In the genomic region with DNA sequence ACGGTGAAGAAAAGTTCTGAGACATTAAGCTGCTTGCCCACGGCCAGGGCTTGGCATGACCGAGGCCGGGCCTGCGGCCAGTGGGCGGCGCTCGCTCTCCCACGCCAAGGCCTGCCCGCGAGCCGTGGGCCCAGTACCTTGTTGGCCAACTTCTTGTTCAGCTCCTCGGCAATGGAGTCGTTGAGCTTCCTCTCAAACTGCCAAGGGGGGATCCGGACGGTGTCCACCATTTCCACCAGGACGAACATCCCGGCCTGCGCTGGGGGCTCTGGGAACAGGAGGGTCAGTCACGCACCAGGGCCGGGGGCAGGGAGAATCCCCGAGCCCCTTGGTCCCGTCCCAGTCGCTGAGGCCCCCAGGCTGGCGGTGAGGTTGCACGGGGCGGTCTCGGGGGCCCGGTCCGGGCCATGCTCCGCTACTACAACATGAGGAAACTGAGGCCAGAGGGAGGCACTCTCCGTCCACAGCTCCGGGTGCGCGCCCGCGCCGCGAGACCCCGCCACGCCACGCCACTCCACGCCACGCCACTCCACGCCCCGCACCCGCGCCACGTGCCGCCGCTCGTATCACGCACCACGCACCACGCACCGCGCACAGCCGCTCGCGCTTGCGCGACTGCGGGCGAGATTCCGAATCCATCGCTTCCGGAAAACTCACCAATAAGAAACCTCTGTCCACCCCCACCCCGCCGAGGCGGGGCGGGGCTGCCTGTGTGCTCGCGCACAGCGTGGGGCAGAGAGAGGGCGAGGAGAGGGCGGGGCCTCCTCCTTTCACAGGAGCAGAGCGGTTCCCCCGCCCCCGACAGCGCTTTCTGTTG, we compare ENCODE assay signal across 8 cellular contexts. TPM values are rescaled to one million over a fixed set of nuclear protein-coding genes. Genes with fewer than 3 reads are reported as not detected.
DNase-seq lines count a peak whose midpoint lies in the region; ATAC-seq, FAIRE-seq and TF ChIP-seq lines count a peak whose summit lies in the region.

A gene with protein sequence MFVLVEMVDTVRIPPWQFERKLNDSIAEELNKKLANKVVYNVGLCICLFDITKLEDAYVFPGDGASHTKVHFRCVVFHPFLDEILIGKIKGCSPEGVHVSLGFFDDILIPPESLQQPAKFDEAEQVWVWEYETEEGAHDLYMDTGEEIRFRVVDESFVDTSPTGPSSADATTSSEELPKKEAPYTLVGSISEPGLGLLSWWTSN (minus strand): TSS at position 617 of the 817 bp plus-strand sequence. CDS start 369 bp downstream, at position 248.

- H3K79me2 ChIP-seq in HepG2 (ENCODE audit: insufficient read depth, low read length), result peaks cover 42% of the 10 kb centered on the region

- no peaks in the 10 kb centered on the region for H3K9me3 ChIP-seq in HepG2 (ENCODE audit: low read length)

- TF ChIP-seq POLR2A in HepG2 (IDR thresholded peaks at IDR 0.05; ENCODE audit: insufficient read depth in 1 of 2, low read depth in 2 of 2, low read length in 2 of 2), result peak in 1 of 2 experiments; percentile 58; a peak in 1 of 4 replicates

- H4K20me1 ChIP-seq in HepG2 (ENCODE audit: insufficient read depth, low read length), result no peaks in the 10 kb centered on the region; the same call in 1 of the 2 replicates

- in situ Hi-C loops in HepG2 (cut with HindIII; ENCODE audit: extremely low pct_ligation_motif_present, low pct_unique_long_range_greater_than_20kb), result no loop called here

- peak; percentile 72 for FAIRE-seq in HepG2 (lab: Jason Lieb, UNC)

- no peaks in the 10 kb centered on the region for H3K27me3 ChIP-seq in HepG2 (ENCODE audit: control insufficient read depth in 1 of 2, insufficient read depth in 2 of 2, low read length in 2 of 2)

- intact Hi-C loops in HepG2 (cut with micrococcal nuclease; ENCODE audit: unreplicated experiment), result no loop called here

- peak within 1 kb of the TSS; percentile 72 for H3K27ac ChIP-seq in HepG2 (ENCODE audit: extremely low read length, insufficient read depth, low read length)

- H3K4me3 ChIP-seq in HepG2 (replicated peaks in 1 of 3; ENCODE audit: insufficient read depth in 1 of 3, low read depth in 2 of 3, low read length in 3 of 3), result peak within 1 kb of the TSS; percentile 74 to 89 (median 85)

- TF ChIP-seq RAD21 in HepG2 (CRISPR knock-in tag; IDR thresholded peaks at IDR 0.05), result peak; percentile 46; the same call in 1 of the 2 replicates

- WGBS in HepG2 (ENCODE audit: low lambda C conversion rate), result 0% methylated on average over 10 of the region's 80 CpGs

- peak within 1 kb of the TSS; percentile 78 for H3K9ac ChIP-seq in HepG2 (ENCODE audit: insufficient read depth, low read depth, low read length)

- DNase-seq in CD1c-positive myeloid dendritic cell (ENCODE audit: extremely low spot score), result peak; percentile 99
- peak; percentile 94 for DNase-seq in NCI-H748 treated with DMSO at 0.1 percent for 48 hours (lab: John Stamatoyannopoulos, UW)
- DNase-seq in activated CD4-positive, alpha-beta T cell treated with anti-CD3 and anti-CD28 coated beads, Interleukin-2, amount 50 U/mL, for 24 hours (ENCODE audit: low read depth in 1 of 2, low spot score in 1 of 2), result peak; percentile 89 to 92
- DNase-seq in dermis blood vessel endothelial cell, result peak; percentile 98
- peak; percentile 95 for DNase-seq in HepG2 (ENCODE audit: low spot score)
- peak; percentile 98 for DNase-seq in stimulated activated CD4-positive, alpha-beta T cell treated with anti-CD3 and anti-CD28 coated beads, Interleukin-4, amount 100 ng/mL, for 1 hour

- peak in 1 of 2 experiments; percentile 48; a peak in 1 of 4 replicates for TF ChIP-seq EP300 in HepG2 (IDR thresholded peaks at IDR 0.05; ENCODE audit: low read depth in 2 of 2, low read length in 2 of 2)
- TF ChIP-seq EP300 in HepG2 (CRISPR knock-in tag; IDR thresholded peaks at IDR 0.05; ENCODE audit: borderline replicate concordance), result no peak

- H2AFZ ChIP-seq in HepG2 (ENCODE audit: low read length), result no peak within 1 kb of the TSS

- TSS peak; percentile 57 for BruUV-seq in HepG2 (replicated peaks; lab: Mats Ljungman, UMichigan)

- H3K36me3 ChIP-seq in HepG2 (replicated peaks in 1 of 2; ENCODE audit: control insufficient read depth in 1 of 2, insufficient read depth in 2 of 2, low read length in 2 of 2), result peaks cover 5 to 12% of the 10 kb centered on the region in 2 experiments; a peak in 2 of 5 replicates

- POLR2A ChIA-PET in HepG2 (lab: Yijun Ruan, JAX), result interaction anchor here (0.7 to 1.4 kb wide), 8 partner anchors 8 to 163 kb away, joined by 3 to 11 read pairs (median 5); a partner anchor contains a TSS

- peaks cover 78% of the 10 kb centered on the region for H3K4me1 ChIP-seq in HepG2 (ENCODE audit: insufficient read depth, low read length)

- ATAC-seq in GM19372 (IDR thresholded peaks at IDR 0.05; ENCODE audit: low read depth, unreplicated experiment), result peak; percentile 91
- ATAC-seq in HG03558 (IDR thresholded peaks at IDR 0.05; ENCODE audit: extremely low read depth, unreplicated experiment), result peak; percentile 76
- peak; percentile 83 for ATAC-seq in HepG2

- CTCF ChIA-PET in HepG2 (lab: Yijun Ruan, JAX; ENCODE audit: low intra/inter-chr PET ratio, low total read pairs), result interaction anchor here (1.1 to 2.4 kb wide), 3 partner anchors 17 to 53 kb away, joined by 4 to 21 read pairs (median 6); a partner anchor contains a TSS

- peak; percentile 93 for TF ChIP-seq CTCF in HepG2 (CRISPR knock-in tag; IDR thresholded peaks at IDR 0.05)

- peak within 1 kb of the TSS; percentile 78 for H3K4me2 ChIP-seq in HepG2 (ENCODE audit: low read depth, low read length)

TF ChIP-seq in HepG2, 621 proteins besides CTCF, POLR2A, EP300 and RAD21 (continues in another document):
- TF ChIP-seq ISL2 (CRISPR knock-in tag; IDR thresholded peaks at IDR 0.05) (peak; percentile 13; the same call in 1 of the 2 replicates), ZNF264 (CRISPR knock-in tag; IDR thresholded peaks at IDR 0.05) (no peak), ZNF7 (CRISPR knock-in tag; IDR thresholded peaks at IDR 0.05) (no peak), ZNF598 (CRISPR knock-in tag; IDR thresholded peaks at IDR 0.05; ENCODE audit: borderline replicate concordance) (peak; percentile 29; the same call in 1 of the 2 replicates), DMAP1 (CRISPR knock-in tag; IDR thresholded peaks at IDR 0.05) (no peak; the same call in 1 of the 2 replicates), SOX13 (IDR thresholded peaks at IDR 0.05) (no peak), SOX13 (CRISPR knock-in tag; conservative IDR thresholded peaks at IDR 0.05 in 1 of 2, IDR thresholded peaks at IDR 0.05 in 1 of 2) (no peak), HOXA7 (CRISPR knock-in tag; IDR thresholded peaks at IDR 0.05) (no peak), NFE2 (CRISPR knock-in tag; IDR thresholded peaks at IDR 0.05) (no peak)
- TF ChIP-seq, protein P1, sequence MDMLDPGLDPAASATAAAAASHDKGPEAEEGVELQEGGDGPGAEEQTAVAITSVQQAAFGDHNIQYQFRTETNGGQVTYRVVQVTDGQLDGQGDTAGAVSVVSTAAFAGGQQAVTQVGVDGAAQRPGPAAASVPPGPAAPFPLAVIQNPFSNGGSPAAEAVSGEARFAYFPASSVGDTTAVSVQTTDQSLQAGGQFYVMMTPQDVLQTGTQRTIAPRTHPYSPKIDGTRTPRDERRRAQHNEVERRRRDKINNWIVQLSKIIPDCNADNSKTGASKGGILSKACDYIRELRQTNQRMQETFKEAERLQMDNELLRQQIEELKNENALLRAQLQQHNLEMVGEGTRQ (IDR thresholded peaks at IDR 0.05; ENCODE audit: low read depth, low read length), result no peak
- TF ChIP-seq, protein P1 (CRISPR knock-in tag; IDR thresholded peaks at IDR 0.05; ENCODE audit: borderline replicate concordance), result no peak

RNA-seq across cellular contexts. Expression of the gene that starts here (rescaled TPM):
- 11.7 and 20.3 TPM in 2 replicates for total RNA-seq in dermis blood vessel endothelial cell
- 28.6 and 30.3 TPM in 2 replicates for total RNA-seq in HepG2 (2016; rRNA removed; fragmentation: Illumina TruSeq; extraction: Trizol)
- 13.1 and 13.9 TPM in 2 replicates for total RNA-seq in HepG2 (2016; cell fraction: cytosol; rRNA removed; fragmentation: Illumina TruSeq; extraction: Trizol; ENCODE audit: low read depth)
- total RNA-seq in HepG2 (2016; cell fraction: insoluble cytoplasmic fraction; rRNA removed; fragmentation: Illumina TruSeq; extraction: Trizol), result 27.8 and 29.2 TPM in 2 replicates
- 33.4 and 34.4 TPM in 2 replicates for total RNA-seq in HepG2 (2016; cell fraction: membrane; rRNA removed; fragmentation: Illumina TruSeq; extraction: Trizol)
- total RNA-seq in HepG2 (2016; cell fraction: nucleus; rRNA removed; fragmentation: Illumina TruSeq; extraction: Trizol), result 20.8 and 24.8 TPM in 2 replicates
- 10.3 and 11.2 TPM in 2 replicates for polyA plus RNA-seq in HepG2 (2011; rRNA removed)
- 8.4 and 9.9 TPM in 2 replicates for polyA plus RNA-seq in HepG2 (2011; cell fraction: cytosol; rRNA removed)
- polyA plus RNA-seq in HepG2 (2011; cell fraction: nucleus; rRNA removed), result 10.0 and 10.5 TPM in 2 replicates
- polyA plus RNA-seq in HepG2 (2012), result 8.6 and 11.1 TPM in 2 replicates
- 40.9 and 52.2 TPM in 2 replicates for polyA plus RNA-seq in HepG2 (2016; cell fraction: cytosol; fragmentation: Illumina TruSeq; extraction: Trizol; ENCODE audit: low read depth)
- polyA plus RNA-seq in HepG2 (2016; cell fraction: insoluble cytoplasmic fraction; fragmentation: Illumina TruSeq; extraction: Trizol; ENCODE audit: low read depth), result 37.9 and 45.4 TPM in 2 replicates
- polyA plus RNA-seq in HepG2 (2016; cell fraction: membrane; fragmentation: Illumina TruSeq; extraction: Trizol; ENCODE audit: low read depth), result 50.3 and 61.8 TPM in 2 replicates
- polyA plus RNA-seq in HepG2 (2016; cell fraction: nucleus; fragmentation: Illumina TruSeq; extraction: Trizol; ENCODE audit: insufficient read depth, low read depth), result 38.0 and 40.7 TPM in 2 replicates
- 18.2 and 44.3 TPM in 2 replicates for polyA minus RNA-seq in HepG2 (2011; rRNA and poly(A)+ RNA removed; ENCODE audit: low replicate concordance)
- polyA minus RNA-seq in HepG2 (2011; cell fraction: cytosol; rRNA and poly(A)+ RNA removed), result 3.3 and 3.9 TPM in 2 replicates
- polyA minus RNA-seq in HepG2 (2011; cell fraction: nucleus; rRNA and poly(A)+ RNA removed), result 16.3 and 17.3 TPM in 2 replicates

Comparison
In these comparisons a context has a peak if more than half of its experiments do, and no peak if none do; other contexts are left out.
1. Peak in every context shown above with its lines: DNase-seq, ATAC-seq, H3K4me3 ChIP-seq and H3K27ac ChIP-seq.